ENCODE assay signal across 29 cellular contexts in genomic region chr13:47069133-47069532, GRCh38.
"Had no signal": no experiment of that assay in that cellular context is flagged by ENCODE, and none has a peak within 500 bp of the region (broad histone marks: within the 10 kb centered on the region; RNA-seq: fewer than 3 reads in every experiment).

No MANE protein-coding gene starts in this region.

- H3K36me3 ChIP-seq: lower lobe of right lung, neural progenitor cell, neutrophil, ovary, suprapubic skin, thoracic aorta, tibial nerve, upper lobe of left lung, vagina had no signal

- H3K9ac ChIP-seq: neural progenitor cell had no signal

- H3K27me3 ChIP-seq: neural progenitor cell, neutrophil, ovary, suprapubic skin, tibial nerve, upper lobe of left lung, vagina had no signal

- FAIRE-seq: keratinocyte had no signal

- H3K4me1 Mint-ChIP-seq: naive thymus-derived CD8-positive, alpha-beta T cell; nephron; neural progenitor cell had no signal

- H3K36me3 Mint-ChIP-seq: neural progenitor cell had no signal

- H3K27ac Mint-ChIP-seq: naive thymus-derived CD8-positive, alpha-beta T cell; nephron; neural progenitor cell; progenitor cell of endocrine pancreas; stimulated activated naive CD8-positive, alpha-beta T cell treated with anti-CD3 and anti-CD28 coated beads, Interleukin-15, Interleukin-2, amounts not matched to agents 100 ng/mL and 50 ng/mL, for 24 hours had no signal

- H3K27ac ChIP-seq: lower lobe of right lung, neural progenitor cell, neutrophil, ovary, skin epidermis, suprapubic skin, thoracic aorta, tibial nerve, upper lobe of left lung, vagina had no signal

- H2AFZ ChIP-seq: neural progenitor cell had no signal

- DNase-seq: hippocampal formation; kidney glomerular epithelial cell; left cardiac atrium; lower lobe of right lung; mammary epithelial cell; mesenchymal stem cell; naive thymus-derived CD8-positive, alpha-beta T cell; occipital lobe; ovary; right cardiac atrium; stimulated activated CD4-positive, alpha-beta T cell treated with anti-CD3 and anti-CD28 coated beads, Interleukin-12 subunit alpha, Interleukin-12 subunit beta, amount 100 ng/mL, for 4 hours; stimulated activated CD4-positive, alpha-beta T cell treated with anti-CD3 and anti-CD28 coated beads, Interleukin-15, amount 100 ng/mL, for 24 hours; stimulated activated CD4-positive, alpha-beta T cell treated with anti-CD3 and anti-CD28 coated beads, Interleukin-2, amount 100 ng/mL, for 24 hours; stimulated activated CD4-positive, alpha-beta T cell treated with anti-CD3 and anti-CD28 coated beads, Interleukin-4, amount 100 ng/mL, for 1 hour; stimulated activated naive CD4-positive, alpha-beta T cell; upper lobe of left lung had no signal

- H3K9me3 Mint-ChIP-seq: stimulated activated naive CD8-positive, alpha-beta T cell treated with anti-CD3 and anti-CD28 coated beads, Interleukin-15, Interleukin-2, amounts not matched to agents 100 ng/mL and 50 ng/mL, for 24 hours had no signal

- H3K4me3 ChIP-seq: lower lobe of right lung, neural progenitor cell, ovary, skin epidermis, suprapubic skin, thoracic aorta, tibial nerve, upper lobe of left lung, vagina had no signal

- H3K4me3 Mint-ChIP-seq: naive thymus-derived CD8-positive, alpha-beta T cell; nephron; neural progenitor cell; stimulated activated naive CD8-positive, alpha-beta T cell treated with anti-CD3 and anti-CD28 coated beads, Interleukin-15, Interleukin-2, amounts not matched to agents 100 ng/mL and 50 ng/mL, for 24 hours had no signal

- H3K9me3 ChIP-seq: lower lobe of right lung, neutrophil, ovary, suprapubic skin, thoracic aorta, vagina had no signal

- H3K4me1 ChIP-seq: lower lobe of right lung, suprapubic skin, tibial nerve, upper lobe of left lung, vagina had no signal

- ATAC-seq: left cardiac atrium; left lobe of liver; lower lobe of right lung; naive thymus-derived CD8-positive, alpha-beta T cell; right cardiac atrium; sciatic nerve had no signal

- H3K27me3 Mint-ChIP-seq: progenitor cell of endocrine pancreas had no signal

- H3K4me2 ChIP-seq: neural progenitor cell had no signal
